ENCODE assay signal across 16 cellular contexts in the genomic region with DNA sequence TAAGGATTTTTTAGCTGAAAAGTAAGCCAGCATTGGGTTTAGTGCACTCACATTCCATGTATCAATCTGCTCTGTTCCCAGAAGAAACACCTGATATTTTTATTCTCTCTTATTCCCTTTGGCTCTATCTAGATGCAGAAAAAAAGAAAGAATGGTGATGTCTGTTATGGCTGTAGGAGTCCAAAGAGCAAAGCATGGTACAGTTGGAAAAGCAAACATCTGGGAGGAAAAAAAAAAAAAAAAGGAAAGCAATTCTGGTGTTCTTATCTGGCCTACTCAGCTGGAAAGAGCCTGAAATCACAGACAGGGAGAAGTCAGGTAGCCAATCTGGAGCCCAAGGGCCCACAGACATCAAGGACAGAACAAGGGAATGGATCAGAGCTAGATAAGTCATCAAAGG.
DNase-seq lines count a peak whose midpoint lies in the region; ATAC-seq and TF ChIP-seq lines count a peak whose summit lies in the region.
"Had no signal": no experiment of that assay in that cellular context is flagged by ENCODE, and none has a peak within 500 bp of the region (broad histone marks: within the 10 kb centered on the region; RNA-seq: fewer than 3 reads in every experiment).

No MANE protein-coding gene starts in this region.

- H3K4me1 Mint-ChIP-seq in MCF 10A (ENCODE audit: insufficient read depth, unreplicated experiment) (no peaks in the 10 kb centered on the region), nephron (peaks cover 28% of the 10 kb centered on the region)
- H3K4me1 Mint-ChIP-seq: CD4-positive, CD25-positive, alpha-beta regulatory T cell had no signal

- TF ChIP-seq POLR2A in breast epithelium (IDR thresholded peaks at IDR 0.05) = no peak

- peak overlapping the region; percentile 16 for H3K27ac Mint-ChIP-seq in MCF 10A (ENCODE audit: low read depth, unreplicated experiment)
- H3K27ac Mint-ChIP-seq in nephron = peak overlapping the region; percentile 11 to 52 (median 27)
- H3K27ac Mint-ChIP-seq: H9 had no signal

- intact Hi-C loops in MCF 10A (cut with micrococcal nuclease) (no loop called here), breast epithelium (cut with DNase I; ENCODE audit: low total_unique reads) (loop anchor here (10.0 kb wide), 1 partner anchor 396 kb away; no protein-coding TSS in a partner anchor), left colon (cut with DNase I, micrococcal nuclease) (loop anchor here in 1 of 2 donors (10.0 kb wide), 1 partner anchor 406 kb away; no protein-coding TSS in a partner anchor)

- peaks cover 7% of the 10 kb centered on the region for H3K36me3 Mint-ChIP-seq in MCF 10A (ENCODE audit: insufficient read depth, unreplicated experiment)
- peaks cover 4% of the 10 kb centered on the region for H3K36me3 Mint-ChIP-seq in nephron (ENCODE audit: low read depth)

- H3K4me1 ChIP-seq in breast epithelium (no peaks in the 10 kb centered on the region), SJCRH30 (peaks cover 33% of the 10 kb centered on the region)

- H3K9me3 Mint-ChIP-seq in MCF 10A (ENCODE audit: unreplicated experiment) (no peaks in the 10 kb centered on the region), nephron (peaks cover 4% of the 10 kb centered on the region)

- H3K4me3 Mint-ChIP-seq in MCF 10A (ENCODE audit: unreplicated experiment) (no peak overlapping the region), nephron (no peak overlapping the region)
- H3K4me3 Mint-ChIP-seq: CD4-positive, CD25-positive, alpha-beta regulatory T cell; H9 had no signal

- no TSS peak for BruUV-seq in MCF 10A (replicated peaks; lab: Mats Ljungman, UMichigan)

- H3K27me3 Mint-ChIP-seq in MCF 10A (ENCODE audit: insufficient read depth, unreplicated experiment) = no peaks in the 10 kb centered on the region
- no peaks in the 10 kb centered on the region for H3K27me3 Mint-ChIP-seq in nephron (ENCODE audit: low read depth)

- ATAC-seq in left colon (peak; percentile 94), HG03159 (IDR thresholded peaks at IDR 0.05; ENCODE audit: unreplicated experiment) (no peak), HG02623 (IDR thresholded peaks at IDR 0.05; ENCODE audit: unreplicated experiment) (no peak)

- no peak overlapping the region for H3K27ac ChIP-seq in breast epithelium
- no peak overlapping the region for H3K27ac ChIP-seq in SJCRH30
- H3K27ac ChIP-seq: BLaER1 treated with 17β-estradiol and CSF1 and Interleukin-3, amounts not matched to agents 10 nM and 100 nM; HL-60 had no signal

- DNase-seq in MCF 10A (ENCODE audit: unreplicated experiment) (no peak), breast epithelium (ENCODE audit: low spot score in 2 of 2) (no peak), left colon (no peak), SJCRH30 (no peak), DMS79 treated with DMSO at 0.1 percent for 48 hours (lab: John Stamatoyannopoulos, UW) (no peak)
- DNase-seq: ACHN; Calu3; CD4-positive, CD25-positive, alpha-beta regulatory T cell; GF-D8; GOT3; H9 had no signal

- CTCF ChIA-PET in MCF 10A (lab: Yijun Ruan, JAX) = no interaction called here

- POLR2A ChIA-PET in MCF 10A (lab: Yijun Ruan, JAX) = no interaction called here

- H3K36me3 ChIP-seq in breast epithelium (no peaks in the 10 kb centered on the region), SJCRH30 (no peaks in the 10 kb centered on the region)

- TF ChIP-seq CTCF in MCF 10A (IDR thresholded peaks at IDR 0.05; ENCODE audit: unreplicated experiment) = no peak
- no peak for TF ChIP-seq CTCF in breast epithelium (IDR thresholded peaks at IDR 0.05)
- no peak for TF ChIP-seq CTCF in nephron (IDR thresholded peaks at IDR 0.05; ENCODE audit: unreplicated experiment in 3 of 3)

- H3K4me3 ChIP-seq in breast epithelium (no peak overlapping the region), SJCRH30 (no peak overlapping the region)
- H3K4me3 ChIP-seq: BLaER1 treated with 17β-estradiol and CSF1 and Interleukin-3, amounts not matched to agents 10 nM and 100 nM had no signal

- no peaks in the 10 kb centered on the region for H3K9me3 ChIP-seq in breast epithelium
- H3K9me3 ChIP-seq in SJCRH30 (replicated peaks) = no peaks in the 10 kb centered on the region

- H3K27me3 ChIP-seq in breast epithelium (no peaks in the 10 kb centered on the region), SJCRH30 (no peaks in the 10 kb centered on the region)
- H3K27me3 ChIP-seq: BLaER1 treated with 17β-estradiol and CSF1 and Interleukin-3, amounts not matched to agents 10 nM and 100 nM had no signal
